Comparison of ENCODE assay signal across 1 cellular context in genomic region chr2:177272765-177273164, GRCh38.
TF ChIP-seq lines count a peak whose summit lies in the region.

No MANE protein-coding gene starts in this region.

TF ChIP-seq in GM23338, 12 proteins besides CTCF, POLR2A, EP300 and RAD21 (continued from another document):
- TF ChIP-seq, protein P1, sequence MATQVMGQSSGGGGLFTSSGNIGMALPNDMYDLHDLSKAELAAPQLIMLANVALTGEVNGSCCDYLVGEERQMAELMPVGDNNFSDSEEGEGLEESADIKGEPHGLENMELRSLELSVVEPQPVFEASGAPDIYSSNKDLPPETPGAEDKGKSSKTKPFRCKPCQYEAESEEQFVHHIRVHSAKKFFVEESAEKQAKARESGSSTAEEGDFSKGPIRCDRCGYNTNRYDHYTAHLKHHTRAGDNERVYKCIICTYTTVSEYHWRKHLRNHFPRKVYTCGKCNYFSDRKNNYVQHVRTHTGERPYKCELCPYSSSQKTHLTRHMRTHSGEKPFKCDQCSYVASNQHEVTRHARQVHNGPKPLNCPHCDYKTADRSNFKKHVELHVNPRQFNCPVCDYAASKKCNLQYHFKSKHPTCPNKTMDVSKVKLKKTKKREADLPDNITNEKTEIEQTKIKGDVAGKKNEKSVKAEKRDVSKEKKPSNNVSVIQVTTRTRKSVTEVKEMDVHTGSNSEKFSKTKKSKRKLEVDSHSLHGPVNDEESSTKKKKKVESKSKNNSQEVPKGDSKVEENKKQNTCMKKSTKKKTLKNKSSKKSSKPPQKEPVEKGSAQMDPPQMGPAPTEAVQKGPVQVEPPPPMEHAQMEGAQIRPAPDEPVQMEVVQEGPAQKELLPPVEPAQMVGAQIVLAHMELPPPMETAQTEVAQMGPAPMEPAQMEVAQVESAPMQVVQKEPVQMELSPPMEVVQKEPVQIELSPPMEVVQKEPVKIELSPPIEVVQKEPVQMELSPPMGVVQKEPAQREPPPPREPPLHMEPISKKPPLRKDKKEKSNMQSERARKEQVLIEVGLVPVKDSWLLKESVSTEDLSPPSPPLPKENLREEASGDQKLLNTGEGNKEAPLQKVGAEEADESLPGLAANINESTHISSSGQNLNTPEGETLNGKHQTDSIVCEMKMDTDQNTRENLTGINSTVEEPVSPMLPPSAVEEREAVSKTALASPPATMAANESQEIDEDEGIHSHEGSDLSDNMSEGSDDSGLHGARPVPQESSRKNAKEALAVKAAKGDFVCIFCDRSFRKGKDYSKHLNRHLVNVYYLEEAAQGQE (IDR thresholded peaks at IDR 0.05; ENCODE audit: unreplicated experiment), result no peak
- no peak for TF ChIP-seq EZH2 (IDR thresholded peaks at IDR 0.05; ENCODE audit: low read depth, unreplicated experiment)
- no peak for TF ChIP-seq ZNF462 (CRISPR knock-in tag; IDR thresholded peaks at IDR 0.05)
